12 cellular contexts compared by ENCODE assay signal in genomic region chr1:87132664-87133000, GRCh38.
DNase-seq lines count a peak whose midpoint lies in the region; ATAC-seq lines count a peak whose summit lies in the region.
"Had no signal": no experiment of that assay in that cellular context is flagged by ENCODE, and none has a peak within 500 bp of the region (broad histone marks: within the 10 kb centered on the region; RNA-seq: fewer than 3 reads in every experiment).

No MANE protein-coding gene starts in this region.

- H3K4me3 ChIP-seq in iPS-15b (ENCODE audit: low read depth, low read length) = peak overlapping the region; percentile 64

- H3K27ac Mint-ChIP-seq in activated CD4-positive, alpha-beta T cell treated with anti-CD3 and anti-CD28 coated beads for 36 hours = no peak overlapping the region
- no peak overlapping the region for H3K27ac Mint-ChIP-seq in activated T-helper 2 cell treated with anti-CD3 and anti-CD28 coated beads, Interferon-gamma antibody, Interleukin-2, Interleukin-4, amounts not matched to agents 10 μg/mL and 5 μg/mL and 100 μg/mL, durations not matched to agents 14 hours and 24 hours and 36 hours
- H3K27ac Mint-ChIP-seq in stimulated activated naive B cell treated with anti-CD40 and anti-IgM and Interleukin-4, amounts not matched to agents 10 μg/mL and 1 μg/mL and 100 μg/mL, for 72 hours = peak overlapping the region; percentile 59

- H3K4me1 Mint-ChIP-seq in activated CD4-positive, alpha-beta T cell treated with anti-CD3 and anti-CD28 coated beads for 36 hours = peaks cover 7% of the 10 kb centered on the region
- peaks cover 3% of the 10 kb centered on the region for H3K4me1 Mint-ChIP-seq in activated T-helper 2 cell treated with anti-CD3 and anti-CD28 coated beads, Interferon-gamma antibody, Interleukin-2, Interleukin-4, amounts not matched to agents 10 μg/mL and 5 μg/mL and 100 μg/mL, durations not matched to agents 14 hours and 24 hours and 36 hours (ENCODE audit: low read depth)
- peaks cover 6 to 15% of the 10 kb centered on the region in 2 donors for H3K4me1 Mint-ChIP-seq in stimulated activated naive B cell treated with anti-CD40 and anti-IgM and Interleukin-4, amounts not matched to agents 10 μg/mL and 1 μg/mL and 100 μg/mL, for 72 hours

- peak overlapping the region; percentile 65 for H3K9ac ChIP-seq in iPS-15b (ENCODE audit: low read depth, low read length)

- no peaks in the 10 kb centered on the region for H3K36me3 ChIP-seq in iPS-15b (ENCODE audit: control insufficient read depth, insufficient read depth, low read length)

- H3K9me3 ChIP-seq in iPS-15b (ENCODE audit: control insufficient read depth, insufficient read depth, low read length) = no peaks in the 10 kb centered on the region

- H3K27me3 ChIP-seq in iPS-15b (ENCODE audit: control insufficient read depth, insufficient read depth, low read length) = peaks cover 17% of the 10 kb centered on the region

- H3K4me3 Mint-ChIP-seq in activated CD4-positive, alpha-beta T cell treated with anti-CD3 and anti-CD28 coated beads for 36 hours = peak overlapping the region; percentile 45
- H3K4me3 Mint-ChIP-seq in activated T-helper 2 cell treated with anti-CD3 and anti-CD28 coated beads, Interferon-gamma antibody, Interleukin-2, Interleukin-4, amounts not matched to agents 10 μg/mL and 5 μg/mL and 100 μg/mL, durations not matched to agents 14 hours and 24 hours and 36 hours (ENCODE audit: low read depth) = peak overlapping the region; percentile 44
- peak overlapping the region; percentile 71 to 84 for H3K4me3 Mint-ChIP-seq in stimulated activated naive B cell treated with anti-CD40 and anti-IgM and Interleukin-4, amounts not matched to agents 10 μg/mL and 1 μg/mL and 100 μg/mL, for 72 hours

- intact Hi-C loops in activated CD4-positive, alpha-beta T cell treated with anti-CD3 and anti-CD28 coated beads for 36 hours (cut with DNase I, micrococcal nuclease) = loop anchor here (5.0 kb wide), 4 partner anchors 150 to 1460 kb away; no protein-coding TSS in a partner anchor
- intact Hi-C loops in activated T-helper 2 cell treated with anti-CD3 and anti-CD28 coated beads, Interferon-gamma antibody, Interleukin-2, Interleukin-4, amounts not matched to agents 10 μg/mL and 5 μg/mL and 100 μg/mL, durations not matched to agents 14 hours and 24 hours and 36 hours (cut with micrococcal nuclease) = loop anchor here (5.0 kb wide), 3 partner anchors 145 to 820 kb away; no protein-coding TSS in a partner anchor

- peaks cover 4% of the 10 kb centered on the region for H3K4me1 ChIP-seq in iPS-15b (ENCODE audit: control insufficient read depth, insufficient read depth, low read length)

- no peaks in the 10 kb centered on the region for H3K36me3 Mint-ChIP-seq in activated CD4-positive, alpha-beta T cell treated with anti-CD3 and anti-CD28 coated beads for 36 hours (ENCODE audit: low read depth)
- no peaks in the 10 kb centered on the region for H3K36me3 Mint-ChIP-seq in activated T-helper 2 cell treated with anti-CD3 and anti-CD28 coated beads, Interferon-gamma antibody, Interleukin-2, Interleukin-4, amounts not matched to agents 10 μg/mL and 5 μg/mL and 100 μg/mL, durations not matched to agents 14 hours and 24 hours and 36 hours (ENCODE audit: low read depth)
- no peaks in the 10 kb centered on the region for H3K36me3 Mint-ChIP-seq in stimulated activated naive B cell treated with anti-CD40 and anti-IgM and Interleukin-4, amounts not matched to agents 10 μg/mL and 1 μg/mL and 100 μg/mL, for 72 hours

- DNase-seq in activated CD4-positive, alpha-beta T cell treated with anti-CD3 and anti-CD28 coated beads for 36 hours = no peak
- DNase-seq in activated CD4-positive, alpha-beta T cell treated with anti-CD3 and anti-CD28 coated beads, Interleukin-2, amount 50 U/mL, for 4 hours = no peak
- DNase-seq in activated T-helper 2 cell treated with anti-CD3 and anti-CD28 coated beads, Interferon-gamma antibody, Interleukin-2, Interleukin-4, amounts not matched to agents 10 μg/mL and 5 μg/mL and 100 μg/mL, durations not matched to agents 14 hours and 24 hours and 36 hours (ENCODE audit: low spot score) = no peak
- DNase-seq in stimulated activated naive B cell treated with anti-CD40 and anti-IgM and Interleukin-4, amounts not matched to agents 10 μg/mL and 1 μg/mL and 100 μg/mL, for 72 hours = no peak
- no peak for DNase-seq in SW 1271 (lab: John Stamatoyannopoulos, UW)
- DNase-seq in iPS-NIHi7 (ENCODE audit: extremely low spot score) = no peak
- DNase-seq in DMS153 treated with DMSO at 0.1 percent for 48 hours (lab: John Stamatoyannopoulos, UW; ENCODE audit: unreplicated experiment) = no peak
- DNase-seq: activated CD4-positive, CD25-positive, alpha-beta regulatory T cell; DND-41; NCI-H2171; RPMI8226 had no signal

- ATAC-seq in activated CD4-positive, alpha-beta T cell treated with anti-CD3 and anti-CD28 coated beads for 36 hours = no peak
- ATAC-seq in stimulated activated naive B cell treated with anti-CD40 and anti-IgM and Interleukin-4, amounts not matched to agents 10 μg/mL and 1 μg/mL and 100 μg/mL, for 72 hours (replicated peaks) = no peak

- no peaks in the 10 kb centered on the region for H3K9me3 Mint-ChIP-seq in activated CD4-positive, alpha-beta T cell treated with anti-CD3 and anti-CD28 coated beads for 36 hours (ENCODE audit: low read depth)
- no peaks in the 10 kb centered on the region for H3K9me3 Mint-ChIP-seq in activated T-helper 2 cell treated with anti-CD3 and anti-CD28 coated beads, Interferon-gamma antibody, Interleukin-2, Interleukin-4, amounts not matched to agents 10 μg/mL and 5 μg/mL and 100 μg/mL, durations not matched to agents 14 hours and 24 hours and 36 hours
- H3K9me3 Mint-ChIP-seq in stimulated activated naive B cell treated with anti-CD40 and anti-IgM and Interleukin-4, amounts not matched to agents 10 μg/mL and 1 μg/mL and 100 μg/mL, for 72 hours = no peaks in the 10 kb centered on the region

- CTCF ChIA-PET in activated CD4-positive, alpha-beta T cell treated with anti-CD3 and anti-CD28 coated beads for 36 hours (lab: Charles Lee) = interaction anchor here (0.6 to 1.4 kb wide), 3 partner anchors 20 to 821 kb away, joined by 3 to 5 read pairs (median 4); no protein-coding TSS in a partner anchor

- POLR2A ChIA-PET in activated CD4-positive, alpha-beta T cell treated with anti-CD3 and anti-CD28 coated beads for 36 hours (lab: Charles Lee) = no interaction called here

- peaks cover 17% of the 10 kb centered on the region for H3K27me3 Mint-ChIP-seq in activated CD4-positive, alpha-beta T cell treated with anti-CD3 and anti-CD28 coated beads for 36 hours
- peaks cover 34% of the 10 kb centered on the region for H3K27me3 Mint-ChIP-seq in activated T-helper 2 cell treated with anti-CD3 and anti-CD28 coated beads, Interferon-gamma antibody, Interleukin-2, Interleukin-4, amounts not matched to agents 10 μg/mL and 5 μg/mL and 100 μg/mL, durations not matched to agents 14 hours and 24 hours and 36 hours (ENCODE audit: low read depth)
- peaks cover 36 to 51% of the 10 kb centered on the region in 2 donors for H3K27me3 Mint-ChIP-seq in stimulated activated naive B cell treated with anti-CD40 and anti-IgM and Interleukin-4, amounts not matched to agents 10 μg/mL and 1 μg/mL and 100 μg/mL, for 72 hours
